1 cellular context compared by ENCODE assay signal in genomic region chr14:89903340-89903965, GRCh38.
TF ChIP-seq lines count a peak whose summit lies in the region.

No MANE protein-coding gene starts in this region.

TF ChIP-seq in SK-N-SH, 30 proteins besides CTCF, POLR2A, EP300 and RAD21 (continued from another document):
- TF ChIP-seq SIN3A (IDR thresholded peaks at IDR 0.05; ENCODE audit: borderline replicate concordance, low read depth, low read length): no peak
- TF ChIP-seq MXI1 (IDR thresholded peaks at IDR 0.05; ENCODE audit: low read depth, low read length): no peak
- no peak for TF ChIP-seq SMC3 (IDR thresholded peaks at IDR 0.05; ENCODE audit: low read depth, low read length)
- TF ChIP-seq FOSL2 (IDR thresholded peaks at IDR 0.05; ENCODE audit: borderline replicate concordance, low read depth): no peak
- no peak for TF ChIP-seq RFX5 (IDR thresholded peaks at IDR 0.05; ENCODE audit: low read length)
- TF ChIP-seq, protein P1, sequence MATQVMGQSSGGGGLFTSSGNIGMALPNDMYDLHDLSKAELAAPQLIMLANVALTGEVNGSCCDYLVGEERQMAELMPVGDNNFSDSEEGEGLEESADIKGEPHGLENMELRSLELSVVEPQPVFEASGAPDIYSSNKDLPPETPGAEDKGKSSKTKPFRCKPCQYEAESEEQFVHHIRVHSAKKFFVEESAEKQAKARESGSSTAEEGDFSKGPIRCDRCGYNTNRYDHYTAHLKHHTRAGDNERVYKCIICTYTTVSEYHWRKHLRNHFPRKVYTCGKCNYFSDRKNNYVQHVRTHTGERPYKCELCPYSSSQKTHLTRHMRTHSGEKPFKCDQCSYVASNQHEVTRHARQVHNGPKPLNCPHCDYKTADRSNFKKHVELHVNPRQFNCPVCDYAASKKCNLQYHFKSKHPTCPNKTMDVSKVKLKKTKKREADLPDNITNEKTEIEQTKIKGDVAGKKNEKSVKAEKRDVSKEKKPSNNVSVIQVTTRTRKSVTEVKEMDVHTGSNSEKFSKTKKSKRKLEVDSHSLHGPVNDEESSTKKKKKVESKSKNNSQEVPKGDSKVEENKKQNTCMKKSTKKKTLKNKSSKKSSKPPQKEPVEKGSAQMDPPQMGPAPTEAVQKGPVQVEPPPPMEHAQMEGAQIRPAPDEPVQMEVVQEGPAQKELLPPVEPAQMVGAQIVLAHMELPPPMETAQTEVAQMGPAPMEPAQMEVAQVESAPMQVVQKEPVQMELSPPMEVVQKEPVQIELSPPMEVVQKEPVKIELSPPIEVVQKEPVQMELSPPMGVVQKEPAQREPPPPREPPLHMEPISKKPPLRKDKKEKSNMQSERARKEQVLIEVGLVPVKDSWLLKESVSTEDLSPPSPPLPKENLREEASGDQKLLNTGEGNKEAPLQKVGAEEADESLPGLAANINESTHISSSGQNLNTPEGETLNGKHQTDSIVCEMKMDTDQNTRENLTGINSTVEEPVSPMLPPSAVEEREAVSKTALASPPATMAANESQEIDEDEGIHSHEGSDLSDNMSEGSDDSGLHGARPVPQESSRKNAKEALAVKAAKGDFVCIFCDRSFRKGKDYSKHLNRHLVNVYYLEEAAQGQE (IDR thresholded peaks at IDR 0.05; ENCODE audit: low read depth, low read length): no peak
- no peak for TF ChIP-seq RXRA (IDR thresholded peaks at IDR 0.05; ENCODE audit: borderline replicate concordance, low read depth)
- TF ChIP-seq POLR2AphosphoS5 (IDR thresholded peaks at IDR 0.05; ENCODE audit: low read depth, low read length): no peak
- TF ChIP-seq USF2 (IDR thresholded peaks at IDR 0.05; ENCODE audit: borderline replicate concordance, low read depth, low read length): no peak
- no peak for TF ChIP-seq FOXM1 (IDR thresholded peaks at IDR 0.05; ENCODE audit: low read depth)
- no peak for TF ChIP-seq CHD2 (IDR thresholded peaks at IDR 0.05; ENCODE audit: low read length, partially characterized antibody)
